Comparison of ENCODE assay signal across 27 cellular contexts in genomic region chr5:90329911-90330310, GRCh38.
"Had no signal": no experiment of that assay in that cellular context is flagged by ENCODE, and none has a peak within 500 bp of the region (broad histone marks: within the 10 kb centered on the region; RNA-seq: fewer than 3 reads in every experiment).

No MANE protein-coding gene starts in this region.

- H3K4me1 ChIP-seq: parathyroid adenoma, psoas muscle, right lobe of liver, stomach, tibial nerve, upper lobe of left lung, vagina had no signal

- FAIRE-seq: small intestine, urothelium cell line had no signal

- ATAC-seq: natural killer cell treated with Interleukin-12 subunit alpha and Interleukin-12 subunit beta and Interleukin-15 and Interleukin-18, amount 100 ng/mL, for 72 hours; psoas muscle; right cardiac atrium; right lobe of liver; stimulated activated effector memory CD8-positive, alpha-beta T cell treated with anti-CD3 and anti-CD28 coated beads, Interleukin-12 subunit alpha, Interleukin-12 subunit beta, amount 100 ng/mL, for 72 hours; stimulated activated naive B cell treated with anti-CD40 and anti-IgM and Interleukin-4, amounts not matched to agents 10 μg/mL and 1 μg/mL and 100 μg/mL, for 72 hours had no signal

- H2AFZ ChIP-seq: parathyroid adenoma had no signal

- H3K36me3 ChIP-seq: neutrophil, ovary, right lobe of liver, sigmoid colon, stomach, thoracic aorta, thyroid gland, tibial nerve, upper lobe of left lung, vagina had no signal

- H3K27me3 ChIP-seq: neutrophil, ovary, right lobe of liver, sigmoid colon, stomach, thyroid gland, tibial nerve, upper lobe of left lung, vagina had no signal

- H3K9ac ChIP-seq: parathyroid adenoma had no signal

- H3K4me3 ChIP-seq: ovary, psoas muscle, right lobe of liver, sigmoid colon, stomach, thoracic aorta, thyroid gland, tibial nerve, upper lobe of left lung, vagina had no signal

- H3K79me2 ChIP-seq: parathyroid adenoma had no signal

- H3K27ac ChIP-seq: neutrophil, ovary, parathyroid adenoma, psoas muscle, right lobe of liver, sigmoid colon, stomach, thoracic aorta, thyroid gland, tibial nerve, upper lobe of left lung, vagina had no signal

- H3K9me3 ChIP-seq: neutrophil, ovary, psoas muscle, right lobe of liver, sigmoid colon, stomach, thoracic aorta, thyroid gland, upper lobe of left lung, vagina had no signal

- DNase-seq: nephron progenitor cell; nucleus accumbens; ovary; posterior cingulate gyrus; psoas muscle; right cardiac atrium; right lobe of liver; sigmoid colon; small intestine; stimulated activated CD4-positive, alpha-beta T cell treated with anti-CD3 and anti-CD28 coated beads, Interleukin-15, amount 100 ng/mL, for 24 hours; stimulated activated CD4-positive, alpha-beta T cell treated with anti-CD3 and anti-CD28 coated beads, Interleukin-2, amount 100 ng/mL, for 24 hours; stimulated activated CD4-positive, alpha-beta T cell treated with anti-CD3 and anti-CD28 coated beads, Interleukin-2, amount 100 ng/mL, for 48 hours; stimulated activated CD4-positive, alpha-beta T cell treated with anti-CD3 and anti-CD28 coated beads, Interleukin-4, amount 100 ng/mL, for 24 hours; stimulated activated naive B cell treated with anti-CD40 and anti-IgM and Interleukin-4, amounts not matched to agents 10 μg/mL and 1 μg/mL and 100 μg/mL, for 72 hours; stimulated activated naive CD4-positive, alpha-beta T cell treated with Interleukin-2 at 50 U/mL for 16 hours; stomach; thyroid gland; trophoblast cell; upper lobe of left lung had no signal
